22 cellular contexts compared by ENCODE assay signal in the genomic region with DNA sequence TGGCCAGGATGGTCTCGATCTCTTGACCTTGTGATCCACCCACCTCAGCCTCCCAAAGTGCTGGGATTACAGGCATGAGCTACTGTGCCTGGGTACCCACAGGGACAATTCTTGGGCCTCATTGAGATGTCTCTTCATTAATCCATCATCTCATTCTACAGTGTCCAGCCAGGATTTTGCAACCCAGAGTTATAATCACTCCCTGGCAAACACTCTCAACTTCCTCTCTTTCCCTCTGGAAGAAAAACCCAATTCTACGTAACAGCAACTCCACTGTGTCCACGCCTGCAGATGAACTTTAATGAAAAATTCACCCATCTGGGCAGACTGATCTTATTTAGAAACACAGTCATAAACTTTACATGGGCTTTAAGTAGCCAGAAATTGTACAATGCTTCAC.
"Had no signal": no experiment of that assay in that cellular context is flagged by ENCODE, and none has a peak within 500 bp of the region (broad histone marks: within the 10 kb centered on the region; RNA-seq: fewer than 3 reads in every experiment).

No MANE protein-coding gene starts in this region.

- H3K9me3 ChIP-seq: left lung, pancreas, right lobe of liver, spleen, testis, tibial nerve, upper lobe of right lung, vagina had no signal

- H3K4me1 ChIP-seq: left lung, pancreas, right lobe of liver, upper lobe of right lung had no signal

- H3K27ac ChIP-seq: dorsolateral prefrontal cortex, left lung, pancreas, right lobe of liver, spleen, testis, tibial nerve, upper lobe of right lung, vagina had no signal

- H3K36me3 ChIP-seq: left lung, pancreas, right lobe of liver, spleen, tibial nerve, upper lobe of right lung, vagina had no signal

- H3K27me3 ChIP-seq: left lung, pancreas, right lobe of liver, testis, tibial nerve, upper lobe of right lung, vagina had no signal

- ATAC-seq: left lung; naive thymus-derived CD8-positive, alpha-beta T cell; pancreas; right lobe of liver; stimulated activated naive B cell treated with anti-CD40 and anti-IgM and Interleukin-4, amounts not matched to agents 10 μg/mL and 1 μg/mL and 100 μg/mL, for 72 hours; stimulated activated naive CD8-positive, alpha-beta T cell treated with anti-CD3 and anti-CD28 coated beads, Interleukin-15, amount 100 ng/mL, for 72 hours; upper lobe of right lung had no signal

- DNase-seq: cortex of kidney; dorsolateral prefrontal cortex; effector CD8-positive, alpha-beta T cell; foreskin melanocyte; islet precursor cell; left lung; mesendoderm; naive thymus-derived CD8-positive, alpha-beta T cell; nucleus accumbens; pancreas; right lobe of liver; spleen; stimulated activated CD4-positive, alpha-beta T cell treated with anti-CD3 and anti-CD28 coated beads, Interleukin-15, amount 100 ng/mL, for 24 hours; stimulated activated CD4-positive, alpha-beta T cell treated with anti-CD3 and anti-CD28 coated beads, Interleukin-1b, Interleukin-23, amount 100 ng/mL, for 48 hours; stimulated activated CD4-positive, alpha-beta T cell treated with anti-CD3 and anti-CD28 coated beads, Interleukin-4, amount 100 ng/mL, for 24 hours; stimulated activated naive B cell treated with anti-CD40 and anti-IgM and Interleukin-4, amounts not matched to agents 10 μg/mL and 1 μg/mL and 100 μg/mL, for 72 hours; stimulated activated naive CD8-positive, alpha-beta T cell treated with anti-CD3 and anti-CD28 coated beads, Interleukin-15, amount 100 ng/mL, for 72 hours; testis; upper lobe of right lung had no signal

- H3K4me3 ChIP-seq: dorsolateral prefrontal cortex, left lung, lung, pancreas, right lobe of liver, spleen, testis, tibial nerve, upper lobe of right lung, vagina had no signal
